Comparison of ENCODE assay signal across 19 cellular contexts in the genomic region with DNA sequence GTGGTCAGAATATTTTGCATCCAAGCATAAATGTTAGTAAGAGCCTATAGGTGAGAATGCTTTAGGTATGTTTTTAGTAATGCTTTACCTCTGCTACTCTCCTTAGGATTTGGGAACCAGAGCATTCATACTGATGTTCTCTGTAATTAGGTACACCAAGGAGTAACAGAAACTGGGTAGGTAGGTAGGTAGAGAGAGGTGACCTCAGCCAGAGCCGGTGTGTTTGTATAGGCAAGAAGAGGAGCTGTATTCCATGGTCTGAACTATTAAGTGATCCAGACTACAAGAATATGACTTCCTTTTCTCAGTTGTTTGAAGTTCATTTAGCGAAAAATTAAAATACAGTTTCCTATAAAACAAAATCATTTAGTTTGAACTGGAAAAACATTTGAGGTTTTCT.
A peak's percentile ranks its signal among the peaks of the same experiment; 100 is the strongest.
DNase-seq lines count a peak whose midpoint lies in the region; ATAC-seq, FAIRE-seq and TF ChIP-seq lines count a peak whose summit lies in the region.
"Had no signal": no experiment of that assay in that cellular context is flagged by ENCODE, and none has a peak within 500 bp of the region (broad histone marks: within the 10 kb centered on the region; RNA-seq: fewer than 3 reads in every experiment).

No MANE protein-coding gene starts in this region.

- no peak for FAIRE-seq in HepG2 (lab: Jason Lieb, UNC)

- no peaks in the 10 kb centered on the region for H3K27me3 Mint-ChIP-seq in natural killer cell (ENCODE audit: low read depth in 2 of 2)

- in situ Hi-C loops in HepG2 (cut with HindIII; ENCODE audit: extremely low pct_ligation_motif_present, low pct_unique_long_range_greater_than_20kb): no loop called here

- no peak overlapping the region for H3K9ac ChIP-seq in HepG2 (ENCODE audit: insufficient read depth, low read depth, low read length)
- no peak overlapping the region for H3K9ac ChIP-seq in endocrine pancreas (ENCODE audit: control insufficient read depth, insufficient read depth, low read length)
- H3K9ac ChIP-seq in colonic mucosa (ENCODE audit: low read depth in 2 of 2, low read length in 2 of 2): no peak overlapping the region
- H3K9ac ChIP-seq: BLaER1 treated with 17β-estradiol and CSF1 and Interleukin-3, amounts not matched to agents 10 nM and 100 nM; SK-N-SH had no signal

- CTCF ChIA-PET in HepG2 (lab: Yijun Ruan, JAX; ENCODE audit: low intra/inter-chr PET ratio, low total read pairs): no interaction called here

- H3K9me3 ChIP-seq in right lobe of liver (no peaks in the 10 kb centered on the region), HepG2 (ENCODE audit: low read length) (no peaks in the 10 kb centered on the region), endocrine pancreas (ENCODE audit: control insufficient read depth, low read length) (no peaks in the 10 kb centered on the region), colonic mucosa (no peaks in the 10 kb centered on the region)
- H3K9me3 ChIP-seq: BLaER1 treated with 17β-estradiol and CSF1 and Interleukin-3, amounts not matched to agents 10 nM and 100 nM; SK-N-SH had no signal

- TF ChIP-seq EP300 in HepG2 (IDR thresholded peaks at IDR 0.05; ENCODE audit: low read depth in 2 of 2, low read length in 2 of 2) (no peak), HepG2 (CRISPR knock-in tag; IDR thresholded peaks at IDR 0.05; ENCODE audit: borderline replicate concordance) (no peak)

- no peaks in the 10 kb centered on the region for H3K9me3 Mint-ChIP-seq in natural killer cell

- TF ChIP-seq RAD21 in HepG2 (CRISPR knock-in tag; IDR thresholded peaks at IDR 0.05): no peak

- WGBS in right lobe of liver (ENCODE audit: insufficient coverage, low coverage, low lambda C conversion rate, missing lambda C conversion rate): 63% methylated on average over 2 of the region's 2 CpGs
- 97% methylated on average over 2 of the region's 2 CpGs for WGBS in HepG2 (ENCODE audit: low lambda C conversion rate)

- H3K27me3 ChIP-seq in right lobe of liver (no peaks in the 10 kb centered on the region), HepG2 (ENCODE audit: control insufficient read depth in 1 of 2, insufficient read depth in 2 of 2, low read length in 2 of 2) (no peaks in the 10 kb centered on the region), endocrine pancreas (ENCODE audit: control insufficient read depth, insufficient read depth, low read length) (no peaks in the 10 kb centered on the region), colonic mucosa (no peaks in the 10 kb centered on the region)
- H3K27me3 ChIP-seq: BLaER1 treated with 17β-estradiol and CSF1 and Interleukin-3, amounts not matched to agents 10 nM and 100 nM had no signal

- no peak overlapping the region for H3K27ac Mint-ChIP-seq in natural killer cell

- H3K4me3 ChIP-seq in right lobe of liver (no peak overlapping the region), HepG2 (replicated peaks in 1 of 3; ENCODE audit: insufficient read depth in 1 of 3, low read depth in 2 of 3, low read length in 3 of 3) (no peak overlapping the region), endocrine pancreas (ENCODE audit: control insufficient read depth, insufficient read depth, low read length) (peak overlapping the region; percentile 54), colonic mucosa (no peak overlapping the region)
- H3K4me3 ChIP-seq: BLaER1 treated with 17β-estradiol and CSF1 and Interleukin-3, amounts not matched to agents 10 nM and 100 nM had no signal

- intact Hi-C loops in right lobe of liver (cut with DNase I) (no loop called here), HepG2 (cut with micrococcal nuclease; ENCODE audit: unreplicated experiment) (no loop called here), natural killer cell (cut with micrococcal nuclease) (no loop called here), colonic mucosa (cut with DNase I) (no loop called here)

- no peaks in the 10 kb centered on the region for H3K4me1 Mint-ChIP-seq in natural killer cell

- no peak for DNase-seq in right lobe of liver
- no peak for DNase-seq in HepG2 (ENCODE audit: low spot score)
- no peak for DNase-seq in NCI-H446 (lab: John Stamatoyannopoulos, UW)
- no peak for DNase-seq in natural killer cell
- DNase-seq in colonic mucosa: no peak
- DNase-seq: 8988T, H7, KG1, NCI-H1092, NCI-H1694, NCI-H2107, NCI-H226, NCI-H748 treated with DMSO at 0.1 percent for 48 hours, SK-N-SH, T-helper 1 cell had no signal

- H3K27ac ChIP-seq in right lobe of liver: no peak overlapping the region
- H3K27ac ChIP-seq in HepG2 (ENCODE audit: extremely low read length, insufficient read depth, low read length): no peak overlapping the region
- no peak overlapping the region for H3K27ac ChIP-seq in colonic mucosa
- H3K27ac ChIP-seq: BLaER1 treated with 17β-estradiol and CSF1 and Interleukin-3, amounts not matched to agents 10 nM and 100 nM had no signal

- no peak overlapping the region for H3K4me3 Mint-ChIP-seq in natural killer cell

- no peaks in the 10 kb centered on the region for H3K36me3 ChIP-seq in right lobe of liver
- no peaks in the 10 kb centered on the region for H3K36me3 ChIP-seq in HepG2 (replicated peaks in 1 of 2; ENCODE audit: control insufficient read depth in 1 of 2, insufficient read depth in 2 of 2, low read length in 2 of 2)
- no peaks in the 10 kb centered on the region for H3K36me3 ChIP-seq in endocrine pancreas (ENCODE audit: control insufficient read depth, insufficient read depth, low read length)
- no peaks in the 10 kb centered on the region for H3K36me3 ChIP-seq in colonic mucosa

- no peak for TF ChIP-seq POLR2A in right lobe of liver (IDR thresholded peaks at IDR 0.05)
- no peak for TF ChIP-seq POLR2A in HepG2 (IDR thresholded peaks at IDR 0.05; ENCODE audit: insufficient read depth in 1 of 2, low read depth in 2 of 2, low read length in 2 of 2)

- no peaks in the 10 kb centered on the region for H3K79me2 ChIP-seq in HepG2 (ENCODE audit: insufficient read depth, low read length)

- no peak overlapping the region for H2AFZ ChIP-seq in HepG2 (ENCODE audit: low read length)

- H3K4me1 ChIP-seq in right lobe of liver (peaks cover 0 to 23% (median 4%) of the 10 kb centered on the region in 4 donors), HepG2 (ENCODE audit: insufficient read depth, low read length) (no peaks in the 10 kb centered on the region), endocrine pancreas (ENCODE audit: control insufficient read depth, insufficient read depth, low read length) (peaks cover 25% of the 10 kb centered on the region), colonic mucosa (no peaks in the 10 kb centered on the region)
- H3K4me1 ChIP-seq: BLaER1 treated with 17β-estradiol and CSF1 and Interleukin-3, amounts not matched to agents 10 nM and 100 nM had no signal

- no peaks in the 10 kb centered on the region for H4K20me1 ChIP-seq in HepG2 (ENCODE audit: insufficient read depth, low read length)
- H4K20me1 ChIP-seq: BLaER1 treated with 17β-estradiol and CSF1 and Interleukin-3, amounts not matched to agents 10 nM and 100 nM had no signal

- no TSS peak for BruUV-seq in HepG2 (replicated peaks; lab: Mats Ljungman, UMichigan)

- POLR2A ChIA-PET in HepG2 (lab: Yijun Ruan, JAX): no interaction called here

- ATAC-seq in right lobe of liver (peak; percentile 58 to 71 (median 68)), HepG2 (no peak), HG03066 (IDR thresholded peaks at IDR 0.05; ENCODE audit: low read depth, unreplicated experiment) (peak; percentile 33), HG03442 (IDR thresholded peaks at IDR 0.05; ENCODE audit: unreplicated experiment) (no peak), natural killer cell (no peak)

- no peak overlapping the region for H3K4me2 ChIP-seq in HepG2 (ENCODE audit: low read depth, low read length)
- H3K4me2 ChIP-seq: BLaER1 treated with 17β-estradiol and CSF1 and Interleukin-3, amounts not matched to agents 10 nM and 100 nM; SK-N-SH had no signal

- no peak for TF ChIP-seq CTCF in right lobe of liver (IDR thresholded peaks at IDR 0.05)
- TF ChIP-seq CTCF in HepG2 (CRISPR knock-in tag; IDR thresholded peaks at IDR 0.05): no peak
- TF ChIP-seq CTCF in natural killer cell (IDR thresholded peaks at IDR 0.05): no peak
- no peak for TF ChIP-seq CTCF in colonic mucosa (IDR thresholded peaks at IDR 0.05)

- no peaks in the 10 kb centered on the region for H3K36me3 Mint-ChIP-seq in natural killer cell

TF ChIP-seq in HepG2, 621 proteins besides CTCF, POLR2A, EP300 and RAD21 (continues in another document):
- TF ChIP-seq ZNF496 (CRISPR knock-in tag; IDR thresholded peaks at IDR 0.05; ENCODE audit: insufficient replicate concordance) (no peak), ZMYM3 (CRISPR knock-in tag; IDR thresholded peaks at IDR 0.05) (no peak), ZNF224 (CRISPR knock-in tag; IDR thresholded peaks at IDR 0.05) (no peak), ZSCAN22 (CRISPR knock-in tag; IDR thresholded peaks at IDR 0.05) (no peak), RXRB (CRISPR knock-in tag; IDR thresholded peaks at IDR 0.05; ENCODE audit: borderline replicate concordance) (no peak), U2AF1 (optimal IDR thresholded peaks at IDR 0.05; ENCODE audit: low read depth, low read length) (no peak), ZNF550 (CRISPR knock-in tag; IDR thresholded peaks at IDR 0.05; ENCODE audit: borderline replicate concordance) (no peak)
- TF ChIP-seq, protein P1, sequence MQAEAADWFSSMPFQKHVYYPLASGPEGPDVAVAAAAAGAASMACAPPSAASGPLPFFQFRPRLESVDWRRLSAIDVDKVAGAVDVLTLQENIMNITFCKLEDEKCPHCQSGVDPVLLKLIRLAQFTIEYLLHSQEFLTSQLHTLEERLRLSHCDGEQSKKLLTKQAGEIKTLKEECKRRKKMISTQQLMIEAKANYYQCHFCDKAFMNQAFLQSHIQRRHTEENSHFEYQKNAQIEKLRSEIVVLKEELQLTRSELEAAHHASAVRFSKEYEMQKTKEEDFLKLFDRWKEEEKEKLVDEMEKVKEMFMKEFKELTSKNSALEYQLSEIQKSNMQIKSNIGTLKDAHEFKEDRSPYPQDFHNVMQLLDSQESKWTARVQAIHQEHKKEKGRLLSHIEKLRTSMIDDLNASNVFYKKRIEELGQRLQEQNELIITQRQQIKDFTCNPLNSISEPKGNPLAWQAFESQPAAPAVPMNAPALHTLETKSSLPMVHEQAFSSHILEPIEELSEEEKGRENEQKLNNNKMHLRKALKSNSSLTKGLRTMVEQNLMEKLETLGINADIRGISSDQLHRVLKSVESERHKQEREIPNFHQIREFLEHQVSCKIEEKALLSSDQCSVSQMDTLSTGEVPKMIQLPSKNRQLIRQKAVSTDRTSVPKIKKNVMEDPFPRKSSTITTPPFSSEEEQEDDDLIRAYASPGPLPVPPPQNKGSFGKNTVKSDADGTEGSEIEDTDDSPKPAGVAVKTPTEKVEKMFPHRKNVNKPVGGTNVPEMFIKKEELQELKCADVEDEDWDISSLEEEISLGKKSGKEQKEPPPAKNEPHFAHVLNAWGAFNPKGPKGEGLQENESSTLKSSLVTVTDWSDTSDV (CRISPR knock-in tag; IDR thresholded peaks at IDR 0.05): no peak

Comparison
In these comparisons a context has a peak if more than half of its experiments do, and no peak if none do; other contexts are left out.
1. ATAC-seq: peak in right lobe of liver (4 of 4) and HG03066 (single experiment); none in HepG2 (single experiment), HG03442 (single experiment) and natural killer cell (0 of 3).